Comparison of ENCODE assay signal across 18 cellular contexts in the genomic region with DNA sequence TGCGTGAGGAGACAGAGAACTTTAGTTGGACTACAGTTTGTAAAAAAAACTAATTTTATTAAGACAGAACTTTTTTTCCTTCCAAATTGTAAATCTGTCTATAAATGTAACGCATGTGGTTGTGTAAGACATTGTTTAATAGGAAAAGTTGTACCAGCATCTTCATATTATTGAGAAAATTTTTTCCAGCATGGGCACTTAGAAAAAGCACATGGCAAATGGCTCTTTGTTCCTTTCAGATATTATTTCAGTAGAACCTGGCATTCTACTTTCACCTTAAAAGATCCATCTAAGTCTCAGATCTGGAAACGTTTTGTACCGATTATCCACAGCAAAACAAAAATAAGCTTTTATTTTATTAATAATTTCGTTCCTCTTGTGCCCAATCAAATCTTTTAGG. TPM values are rescaled to one million over a fixed set of nuclear protein-coding genes. Genes with fewer than 3 reads are reported as not detected.
DNase-seq lines count a peak whose midpoint lies in the region; ATAC-seq and TF ChIP-seq lines count a peak whose summit lies in the region.
"Had no signal": no experiment of that assay in that cellular context is flagged by ENCODE, and none has a peak within 500 bp of the region (broad histone marks: within the 10 kb centered on the region; RNA-seq: fewer than 3 reads in every experiment).

No MANE protein-coding gene starts in this region.

- ATAC-seq in left cardiac atrium (no peak), WTC11 (no peak), upper lobe of right lung (no peak)

- H3K4me1 ChIP-seq in cardiac muscle cell (ENCODE audit: low read depth) (no peaks in the 10 kb centered on the region), liver (ENCODE audit: control insufficient read depth in 4 of 4, insufficient read depth in 4 of 4, low read length in 3 of 4) (peaks cover 8 to 52% (median 45%) of the 10 kb centered on the region in 4 donors), mesenchymal stem cell (ENCODE audit: control insufficient read depth, insufficient read depth, low read depth, low read length) (peaks cover 2% of the 10 kb centered on the region), upper lobe of right lung (no peaks in the 10 kb centered on the region), colonic mucosa (no peaks in the 10 kb centered on the region)
- H3K4me1 ChIP-seq: Peyer's patch had no signal

- H3K14ac ChIP-seq in mesenchymal stem cell (ENCODE audit: low read length in 2 of 2), result no peak overlapping the region

- no peak overlapping the region for H2AK5ac ChIP-seq in mesenchymal stem cell (ENCODE audit: low read length, severe bottlenecking)

- H3K36me3 Mint-ChIP-seq in WTC11, result peaks cover 57% of the 10 kb centered on the region

- H2AFZ ChIP-seq in mesenchymal stem cell (ENCODE audit: low read depth, low read length), result no peak overlapping the region

- 83% methylated on average over 5 of the region's 5 CpGs for WGBS in liver
- WGBS in mesenchymal stem cell, result 92% methylated on average over 3 of the region's 5 CpGs

- H3K79me1 ChIP-seq in mesenchymal stem cell (replicated peaks; ENCODE audit: low read length, poor library complexity, severe bottlenecking), result peaks cover 14% of the 10 kb centered on the region

- no peaks in the 10 kb centered on the region for H3K9me3 ChIP-seq in cardiac muscle cell (ENCODE audit: low read depth)
- H3K9me3 ChIP-seq in liver (ENCODE audit: control insufficient read depth in 4 of 4, low read length in 3 of 4), result no peaks in the 10 kb centered on the region
- H3K9me3 ChIP-seq in mesenchymal stem cell (ENCODE audit: control insufficient read depth, low read length), result no peaks in the 10 kb centered on the region
- H3K9me3 ChIP-seq in upper lobe of right lung, result no peaks in the 10 kb centered on the region
- no peaks in the 10 kb centered on the region for H3K9me3 ChIP-seq in colonic mucosa
- H3K9me3 ChIP-seq: Peyer's patch had no signal

- intact Hi-C loops in left cardiac atrium (cut with DNase I) (no loop called here), upper lobe of right lung (cut with DNase I) (no loop called here), colonic mucosa (cut with DNase I) (no loop called here)

- H4K8ac ChIP-seq in mesenchymal stem cell (ENCODE audit: low read length), result no peak overlapping the region

- H2BK120ac ChIP-seq in mesenchymal stem cell (ENCODE audit: low read depth, low read length), result no peak overlapping the region

- POLR2A ChIA-PET in WTC11 (lab: Charles Lee), result no interaction called here

- no peak for DNase-seq in cardiac muscle cell (ENCODE audit: low read depth in 1 of 2, low spot score in 1 of 2)
- no peak for DNase-seq in left cardiac atrium
- no peak for DNase-seq in WTC11 (ENCODE audit: low spot score)
- DNase-seq in mesenchymal stem cell, result no peak
- no peak for DNase-seq in upper lobe of right lung
- DNase-seq in colonic mucosa, result no peak
- no peak for DNase-seq in NCI-H2107 (lab: John Stamatoyannopoulos, UW)
- DNase-seq: 8988T, KG1, MM.1S, NCI-H1417, NCI-H1694, NCI-H2029 treated with DMSO at 0.1 percent for 48 hours, NCI-H2227 treated with DMSO at 0.1 percent for 48 hours, NCI-H526 treated with DMSO at 0.1 percent for 48 hours, Peyer's patch, SHP77 treated with DMSO at 0.1 percent for 48 hours had no signal

- peaks cover 5% of the 10 kb centered on the region; the same call in 1 of the 2 replicates for H3K4me1 Mint-ChIP-seq in WTC11

- H2BK5ac ChIP-seq in mesenchymal stem cell (ENCODE audit: low read depth, low read length, poor library complexity, severe bottlenecking), result no peak overlapping the region

- H3K9me3 Mint-ChIP-seq in WTC11, result no peaks in the 10 kb centered on the region

- H3K4ac ChIP-seq in mesenchymal stem cell (ENCODE audit: low read depth in 1 of 2, low read length in 2 of 2), result no peak overlapping the region

- no peak for TF ChIP-seq RAD21 in liver (IDR thresholded peaks at IDR 0.05)

- H3K27me3 ChIP-seq in cardiac muscle cell (no peaks in the 10 kb centered on the region), liver (ENCODE audit: control insufficient read depth in 4 of 4, insufficient read depth in 4 of 4, low read length in 3 of 4) (no peaks in the 10 kb centered on the region), mesenchymal stem cell (ENCODE audit: control insufficient read depth in 1 of 2, insufficient read depth in 1 of 2, low read length in 2 of 2) (no peaks in the 10 kb centered on the region), upper lobe of right lung (no peaks in the 10 kb centered on the region), colonic mucosa (no peaks in the 10 kb centered on the region)
- H3K27me3 ChIP-seq: Peyer's patch had no signal

- H3K4me2 ChIP-seq in mesenchymal stem cell (ENCODE audit: low read length, poor library complexity, severe bottlenecking), result no peak overlapping the region

- H3K18ac ChIP-seq in mesenchymal stem cell (ENCODE audit: low read depth in 1 of 2, low read length in 2 of 2), result no peak overlapping the region

- H3K36me3 ChIP-seq in cardiac muscle cell, result peaks cover 51% of the 10 kb centered on the region
- H3K36me3 ChIP-seq in liver (ENCODE audit: control insufficient read depth in 4 of 4, insufficient read depth in 3 of 4, low read depth in 1 of 4, low read length in 3 of 4), result peaks cover 0 to 23% (median 4%) of the 10 kb centered on the region in 4 donors
- peaks cover 23 to 72% of the 10 kb centered on the region in 2 experiments for H3K36me3 ChIP-seq in mesenchymal stem cell (ENCODE audit: control insufficient read depth in 1 of 2, insufficient read depth in 2 of 2, low read depth in 1 of 2, low read length in 2 of 2)
- peaks cover 84% of the 10 kb centered on the region for H3K36me3 ChIP-seq in upper lobe of right lung
- H3K36me3 ChIP-seq in colonic mucosa, result no peaks in the 10 kb centered on the region

- peak overlapping the region; percentile 42 for H3K27ac ChIP-seq in cardiac muscle cell
- H3K27ac ChIP-seq in liver (ENCODE audit: low read depth in 1 of 2, low read length in 2 of 2), result peak overlapping the region; percentile 45 to 81
- H3K27ac ChIP-seq in mesenchymal stem cell (ENCODE audit: low read length, poor library complexity, severe bottlenecking), result no peak overlapping the region
- H3K27ac ChIP-seq in upper lobe of right lung, result no peak overlapping the region
- H3K27ac ChIP-seq in colonic mucosa, result no peak overlapping the region
- H3K27ac ChIP-seq: Peyer's patch had no signal

- H3K4me3 ChIP-seq in cardiac muscle cell (no peak overlapping the region), liver (ENCODE audit: low read depth in 1 of 3, low read length in 3 of 3) (no peak overlapping the region), mesenchymal stem cell (ENCODE audit: insufficient read depth in 1 of 2, low read depth in 1 of 2, low read length in 2 of 2) (no peak overlapping the region), upper lobe of right lung (no peak overlapping the region), colonic mucosa (no peak overlapping the region)
- H3K4me3 ChIP-seq: Peyer's patch had no signal

- H3K4me3 Mint-ChIP-seq in WTC11, result no peak overlapping the region

- H2BK15ac ChIP-seq in mesenchymal stem cell (ENCODE audit: low read depth, poor library complexity, severe bottlenecking), result no peak overlapping the region

- no peak overlapping the region for H3K9ac ChIP-seq in liver (ENCODE audit: low read depth in 1 of 2, low read length in 2 of 2)
- H3K9ac ChIP-seq in mesenchymal stem cell (ENCODE audit: low read length), result no peak overlapping the region
- no peak overlapping the region for H3K9ac ChIP-seq in colonic mucosa (ENCODE audit: low read depth in 2 of 2, low read length in 2 of 2)

- no peak overlapping the region for H2BK12ac ChIP-seq in mesenchymal stem cell (ENCODE audit: low read length in 2 of 2)

- H3K27me3 Mint-ChIP-seq in WTC11 (ENCODE audit: low read depth), result no peaks in the 10 kb centered on the region

- CTCF ChIA-PET in WTC11 (lab: Charles Lee), result no interaction called here

- TF ChIP-seq CTCF in cardiac muscle cell (IDR thresholded peaks at IDR 0.05; ENCODE audit: low read depth, low read length) (no peak), WTC11 (IDR thresholded peaks at IDR 0.05) (no peak), liver (IDR thresholded peaks at IDR 0.05; ENCODE audit: low read depth, low read length, missing input control) (no peak), upper lobe of right lung (IDR thresholded peaks at IDR 0.05) (no peak), colonic mucosa (IDR thresholded peaks at IDR 0.05) (no peak)

- no peak overlapping the region for H3K23ac ChIP-seq in mesenchymal stem cell (ENCODE audit: low read length in 2 of 2)

- no peak overlapping the region for H4K91ac ChIP-seq in mesenchymal stem cell (ENCODE audit: low read length)

- 0 out of 2 replicates have a peak overlapping the region, but pooled peaks have one; percentile 52 for H3K27ac Mint-ChIP-seq in WTC11

TF ChIP-seq in WTC11, 78 proteins besides CTCF, POLR2A, EP300 and RAD21 (continues in another document):
- no peak for TF ChIP-seq ZNF671 (CRISPR knock-in tag; IDR thresholded peaks at IDR 0.05)

TF ChIP-seq in liver, 16 proteins besides CTCF, POLR2A, EP300 and RAD21:
- TF ChIP-seq RXRA (IDR thresholded peaks at IDR 0.05) (no peak), HNF4A (conservative IDR thresholded peaks at IDR 0.05) (no peak), YY1 (IDR thresholded peaks at IDR 0.05) (no peak)

RNA-seq across cellular contexts. Expression of gene ZRANB1, which starts 43.2 kb away (rescaled TPM):
- total RNA-seq in cardiac muscle cell (16.2 and 20.9 TPM in 2 replicates), left cardiac atrium (10 to 100 TPM; 22.9 to 25.7 TPM), WTC11 (2021) (13.9 to 15.9 TPM (median 15.3 TPM) in 3 replicates), liver (10 to 100 TPM; 21.2 to 32.5 TPM), upper lobe of right lung (20.5 TPM), colonic mucosa (10 to 100 TPM in 1 of 2 donors, 1 to 10 TPM in 1; 8.4 to 13.1 TPM)
- polyA plus RNA-seq in cardiac muscle cell (11.0 and 16.2 TPM in 2 replicates), liver (1 to 10 TPM; 6.2 to 7.5 TPM)
- 17.5 TPM for polyA plus RNA-seq in mesenchymal stem cell (2013, experiment 1 of 2)
- polyA plus RNA-seq in mesenchymal stem cell (2013, experiment 2 of 2), result 18.6 TPM

Comparison
In these comparisons a context has a peak if more than half of its experiments do, and no peak if none do; other contexts are left out.
1. H3K27ac ChIP-seq: peak in cardiac muscle cell (single experiment) and liver (2 of 2); none in mesenchymal stem cell (single experiment), upper lobe of right lung (single experiment) and colonic mucosa (single experiment).